ENCODE assay signal across 8 cellular contexts in the genomic region with DNA sequence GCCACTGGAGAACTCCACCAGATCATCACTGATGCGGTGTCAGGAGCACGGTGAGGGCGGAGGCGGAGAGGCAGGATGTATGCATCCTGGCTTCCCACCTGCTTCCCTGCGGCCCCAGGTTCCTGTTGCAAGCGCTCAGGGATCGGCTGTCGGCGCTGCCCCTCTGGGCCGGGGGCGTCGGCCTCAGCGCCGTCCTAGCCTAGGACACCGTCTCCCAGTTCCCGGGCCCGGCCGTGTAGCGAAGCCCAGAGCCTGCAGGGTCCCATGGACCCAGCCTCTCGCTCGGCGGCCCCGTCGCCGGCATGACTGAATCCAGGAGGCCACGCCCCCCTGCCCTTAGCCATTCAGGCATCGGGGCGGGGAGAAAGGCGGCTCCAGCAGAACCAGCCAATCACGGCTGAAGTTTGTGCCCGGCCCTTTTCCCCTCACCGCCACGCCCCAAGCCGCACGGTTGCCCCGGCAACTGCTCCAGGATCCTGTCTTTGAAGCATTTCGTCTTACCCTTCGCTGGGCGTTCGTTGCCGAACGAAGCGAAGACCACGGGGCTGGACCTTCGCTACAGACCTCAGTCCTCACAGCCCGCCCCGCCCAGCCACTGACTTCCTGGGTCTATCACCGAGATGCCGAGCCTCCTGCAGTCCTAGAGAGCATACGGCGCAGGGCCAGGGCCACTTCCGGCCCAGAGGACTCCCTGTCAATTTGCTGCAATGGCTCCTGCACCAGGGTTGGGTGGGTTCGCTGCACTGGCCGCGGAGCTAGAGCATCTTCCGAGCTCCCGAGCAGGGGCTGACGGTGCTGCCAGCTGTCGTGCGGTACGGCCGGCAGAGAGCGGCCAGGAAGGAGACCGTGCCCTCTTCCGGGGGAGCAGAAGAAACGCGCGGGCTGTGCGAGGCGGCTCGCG. TPM values are rescaled to one million over a fixed set of nuclear protein-coding genes. Genes with fewer than 3 reads are reported as not detected.
A peak's percentile ranks its signal among the peaks of the same experiment; 100 is the strongest.
DNase-seq lines count a peak whose midpoint lies in the region; ATAC-seq and TF ChIP-seq lines count a peak whose summit lies in the region.

No MANE protein-coding gene starts in this region.

- peaks cover 17% of the 10 kb centered on the region for H3K36me3 Mint-ChIP-seq in activated T-helper 17 cell treated with anti-CD3 and anti-CD28 coated beads, Interleukin-2, amount 50 U/mL, for 72 hours (ENCODE audit: low read depth)
- H3K36me3 Mint-ChIP-seq in nephron progenitor cell (ENCODE audit: low read depth) = peaks cover 13% of the 10 kb centered on the region
- peaks cover 8% of the 10 kb centered on the region for H3K36me3 Mint-ChIP-seq in stimulated activated naive CD8-positive, alpha-beta T cell treated with anti-CD3 and anti-CD28 coated beads, Interleukin-15, Interleukin-2, amounts not matched to agents 100 ng/mL and 50 ng/mL, for 24 hours (ENCODE audit: low read depth)

- no peaks in the 10 kb centered on the region for H3K9me3 Mint-ChIP-seq in activated T-helper 17 cell treated with anti-CD3 and anti-CD28 coated beads, Interleukin-2, amount 50 U/mL, for 72 hours
- no peaks in the 10 kb centered on the region for H3K9me3 Mint-ChIP-seq in nephron progenitor cell
- no peaks in the 10 kb centered on the region for H3K9me3 Mint-ChIP-seq in stimulated activated naive CD8-positive, alpha-beta T cell treated with anti-CD3 and anti-CD28 coated beads, Interleukin-15, Interleukin-2, amounts not matched to agents 100 ng/mL and 50 ng/mL, for 24 hours

- DNase-seq in ELR (ENCODE audit: low read depth) (peak; percentile 95), GOT3 (lab: John Stamatoyannopoulos, UW) (peak; percentile 86), RPMI7951 (ENCODE audit: low read depth) (peak; percentile 93), fibroblast of peridontal ligament (ENCODE audit: extremely low read depth) (peak; percentile 89), nephron progenitor cell (peak; percentile 100)

- TF ChIP-seq CTCF in LNCAP (IDR thresholded peaks at IDR 0.05) (peak; percentile 38; the same call in 1 of the 2 replicates), nephron progenitor cell (IDR thresholded peaks at IDR 0.05) (no peak)

- peak overlapping the region; percentile 91 for H3K4me3 Mint-ChIP-seq in activated T-helper 17 cell treated with anti-CD3 and anti-CD28 coated beads, Interleukin-2, amount 50 U/mL, for 72 hours
- H3K4me3 Mint-ChIP-seq in nephron progenitor cell = peak overlapping the region; percentile 89
- peak overlapping the region; percentile 96 for H3K4me3 Mint-ChIP-seq in stimulated activated naive CD8-positive, alpha-beta T cell treated with anti-CD3 and anti-CD28 coated beads, Interleukin-15, Interleukin-2, amounts not matched to agents 100 ng/mL and 50 ng/mL, for 24 hours

- peaks cover 16% of the 10 kb centered on the region for H3K4me1 Mint-ChIP-seq in activated T-helper 17 cell treated with anti-CD3 and anti-CD28 coated beads, Interleukin-2, amount 50 U/mL, for 72 hours
- peaks cover 38% of the 10 kb centered on the region for H3K4me1 Mint-ChIP-seq in nephron progenitor cell
- H3K4me1 Mint-ChIP-seq in stimulated activated naive CD8-positive, alpha-beta T cell treated with anti-CD3 and anti-CD28 coated beads, Interleukin-15, Interleukin-2, amounts not matched to agents 100 ng/mL and 50 ng/mL, for 24 hours (ENCODE audit: low read depth) = peaks cover 29% of the 10 kb centered on the region

- peak overlapping the region; percentile 85 for H3K27ac Mint-ChIP-seq in activated T-helper 17 cell treated with anti-CD3 and anti-CD28 coated beads, Interleukin-2, amount 50 U/mL, for 72 hours
- peak overlapping the region; percentile 96 for H3K27ac Mint-ChIP-seq in nephron progenitor cell
- H3K27ac Mint-ChIP-seq in stimulated activated naive CD8-positive, alpha-beta T cell treated with anti-CD3 and anti-CD28 coated beads, Interleukin-15, Interleukin-2, amounts not matched to agents 100 ng/mL and 50 ng/mL, for 24 hours = peak overlapping the region; percentile 92

- ATAC-seq in activated T-helper 17 cell treated with anti-CD3 and anti-CD28 coated beads, Interleukin-2, amount 50 U/mL, for 72 hours (replicated peaks) = peak; percentile 96

- no peaks in the 10 kb centered on the region for H3K27me3 Mint-ChIP-seq in activated T-helper 17 cell treated with anti-CD3 and anti-CD28 coated beads, Interleukin-2, amount 50 U/mL, for 72 hours
- H3K27me3 Mint-ChIP-seq in nephron progenitor cell (ENCODE audit: low read depth, poor library complexity) = peaks cover 4% of the 10 kb centered on the region
- H3K27me3 Mint-ChIP-seq in stimulated activated naive CD8-positive, alpha-beta T cell treated with anti-CD3 and anti-CD28 coated beads, Interleukin-15, Interleukin-2, amounts not matched to agents 100 ng/mL and 50 ng/mL, for 24 hours = no peaks in the 10 kb centered on the region

RNA-seq across cellular contexts. Expression of a gene that starts 10.6 kb away (rescaled TPM):
- total RNA-seq in RPMI7951 (2014; rRNA removed; shearing (Covaris generic)) = 1.6 and 2.0 TPM in 2 replicates
- total RNA-seq in activated T-helper 17 cell treated with anti-CD3 and anti-CD28 coated beads, Interleukin-2, amount 50 U/mL, for 72 hours = 1 to 10 TPM; 6.4 to 8.6 TPM

RNA-seq across cellular contexts. Expression of a gene that starts 11.8 kb away (rescaled TPM):
- total RNA-seq in RPMI7951 (2014; rRNA removed; shearing (Covaris generic)) = 8.8 and 9.3 TPM in 2 replicates
- total RNA-seq in activated T-helper 17 cell treated with anti-CD3 and anti-CD28 coated beads, Interleukin-2, amount 50 U/mL, for 72 hours = not detected

RNA-seq across cellular contexts. Expression of a gene that starts 25.1 kb away (rescaled TPM):
- not detected in 2 replicates for total RNA-seq in RPMI7951 (2014; rRNA removed; shearing (Covaris generic))
- under 1 TPM; 0.34 to 0.45 TPM for total RNA-seq in activated T-helper 17 cell treated with anti-CD3 and anti-CD28 coated beads, Interleukin-2, amount 50 U/mL, for 72 hours

RNA-seq across cellular contexts. Expression of a gene that starts 58.8 kb away (rescaled TPM):
- total RNA-seq in RPMI7951 (2014; rRNA removed; shearing (Covaris generic)) = 24.9 and 33.1 TPM in 2 replicates
- 1,000 to 10,000 TPM; 3,603 to 3,666 TPM for total RNA-seq in activated T-helper 17 cell treated with anti-CD3 and anti-CD28 coated beads, Interleukin-2, amount 50 U/mL, for 72 hours

Comparison
In these comparisons a context has a peak if more than half of its experiments do, and no peak if none do; other contexts are left out.
1. Peak in every context shown above with its lines: DNase-seq and ATAC-seq.